Comparison of ENCODE assay signal across 8 cellular contexts in genomic region chr2:71548589-71549485, GRCh38.
A peak's percentile ranks its signal among the peaks of the same experiment; 100 is the strongest.
DNase-seq lines count a peak whose midpoint lies in the region; ATAC-seq and TF ChIP-seq lines count a peak whose summit lies in the region.

No MANE protein-coding gene starts in this region.

- DNase-seq in NCI-H2081 (lab: John Stamatoyannopoulos, UW) (peak; percentile 29 to 40), NCI-H2081 treated with DMSO at 0.1 percent for 48 hours (lab: John Stamatoyannopoulos, UW) (no peak), NAMALWA (ENCODE audit: low spot score) (peak; percentile 68), MCF 10A (ENCODE audit: unreplicated experiment) (peak; percentile 47), islet precursor cell (peak; percentile 80)
- DNase-seq in stimulated activated CD4-positive, alpha-beta T cell treated with anti-CD3 and anti-CD28 coated beads, Interleukin-1b, Interleukin-23, amount 100 ng/mL, for 48 hours, result peak; percentile 69

- intact Hi-C loops in MCF 10A (cut with micrococcal nuclease), result loop anchor here (5.0 kb wide), 2 partner anchors 373 to 1198 kb away; no protein-coding TSS in a partner anchor

- H3K27me3 Mint-ChIP-seq in MCF 10A (ENCODE audit: insufficient read depth, unreplicated experiment), result peaks cover 24% of the 10 kb centered on the region

- no peaks in the 10 kb centered on the region for H3K36me3 Mint-ChIP-seq in MCF 10A (ENCODE audit: insufficient read depth, unreplicated experiment)

- POLR2A ChIA-PET in MCF 10A (lab: Yijun Ruan, JAX), result interaction anchor here (0.6 kb wide), 1 partner anchor 184 kb away, joined by 3 read pairs; no protein-coding TSS in a partner anchor

- peaks cover 7% of the 10 kb centered on the region for H3K9me3 Mint-ChIP-seq in MCF 10A (ENCODE audit: unreplicated experiment)

- BruUV-seq in MCF 10A (replicated peaks; lab: Mats Ljungman, UMichigan), result no TSS peak

- TF ChIP-seq CTCF in VCaP (conservative IDR thresholded peaks at IDR 0.05) (peak; percentile 81), MCF 10A (IDR thresholded peaks at IDR 0.05; ENCODE audit: unreplicated experiment) (peak; percentile 70)

- ATAC-seq in GM18870 (IDR thresholded peaks at IDR 0.05; ENCODE audit: unreplicated experiment), result no peak

- CTCF ChIA-PET in MCF 10A (lab: Yijun Ruan, JAX), result interaction anchor here (0.5 to 6.0 kb wide), 24 partner anchors 10 to 1632 kb away, joined by 3 to 59 read pairs (median 4); partner anchors contain the start of gene PAIP2B

- no peak overlapping the region for H3K27ac Mint-ChIP-seq in MCF 10A (ENCODE audit: low read depth, unreplicated experiment)

- no peak overlapping the region for H3K27ac ChIP-seq in VCaP

- no peak overlapping the region for H3K4me3 Mint-ChIP-seq in MCF 10A (ENCODE audit: unreplicated experiment)

- H3K4me1 Mint-ChIP-seq in MCF 10A (ENCODE audit: insufficient read depth, unreplicated experiment), result peaks cover 5% of the 10 kb centered on the region
